13 cellular contexts compared by ENCODE assay signal in the genomic region with DNA sequence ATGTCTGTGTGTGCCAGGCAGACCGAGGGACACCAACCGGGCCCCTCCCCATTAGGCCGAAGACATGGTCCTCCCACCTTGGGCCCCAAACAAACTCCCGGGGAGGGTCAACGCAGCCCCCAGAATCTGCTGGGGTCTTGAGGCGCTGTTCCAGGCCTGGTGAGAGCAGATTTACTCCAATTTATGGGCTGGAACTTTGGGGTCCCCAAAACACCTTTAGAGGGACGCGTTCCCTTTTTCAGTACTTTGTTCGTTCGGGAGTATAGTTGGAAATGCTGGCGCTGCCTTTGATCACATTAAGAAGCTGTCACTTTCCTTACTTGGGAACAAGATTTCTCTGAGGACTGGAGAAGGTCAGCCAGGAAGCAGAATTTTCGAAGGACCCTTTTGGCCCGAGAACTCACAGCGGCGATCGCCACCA. TPM values are rescaled to one million over a fixed set of nuclear protein-coding genes. Genes with fewer than 3 reads are reported as not detected.
DNase-seq lines count a peak whose midpoint lies in the region; ATAC-seq, FAIRE-seq and TF ChIP-seq lines count a peak whose summit lies in the region.
"Had no signal": no experiment of that assay in that cellular context is flagged by ENCODE, and none has a peak within 500 bp of the region (broad histone marks: within the 10 kb centered on the region; RNA-seq: fewer than 3 reads in every experiment).

No MANE protein-coding gene starts in this region.

- no peaks in the 10 kb centered on the region for H3F3A ChIP-seq in MM.1S (ENCODE audit: insufficient read depth, low read length)

- DNase-seq in coronary artery (ENCODE audit: low spot score), result peak; percentile 58
- no peak for DNase-seq in naive B cell
- no peak for DNase-seq in D721Med (ENCODE audit: insufficient read length, low spot score)
- DNase-seq in MM.1S, result no peak
- no peak for DNase-seq in NCI-H524 treated with DMSO at 0.1 percent for 48 hours (lab: John Stamatoyannopoulos, UW)
- DNase-seq: activated CD4-positive, alpha-beta T cell treated with anti-CD3 and anti-CD28 coated beads, Interleukin-2, amount 10 ng/mL, durations not matched to agents 7 days and 5 days; amygdala; SIG-M5; stimulated activated CD4-positive, alpha-beta T cell treated with anti-CD3 and anti-CD28 coated beads, Interleukin-1b, Interleukin-23, amount 100 ng/mL, for 48 hours had no signal

- H3K4me1 ChIP-seq in ES-I3 (ENCODE audit: insufficient read depth, low read length), result peaks cover 4% of the 10 kb centered on the region; the same call in 1 of the 2 replicates
- 0 out of 2 replicates have a peak, but pooled peaks cover 4% of the 10 kb centered on the region for H3K4me1 ChIP-seq in MM.1S (ENCODE audit: low read length)

- H3K9ac ChIP-seq in ES-I3 (ENCODE audit: low read depth, low read length) (peak overlapping the region; percentile 65; the same call in 1 of the 2 replicates), MM.1S (ENCODE audit: low read length) (no peak overlapping the region)

- H3K4me3 Mint-ChIP-seq in naive B cell, result peak overlapping the region; percentile 21 to 93 (median 80)

- H3K9me3 Mint-ChIP-seq in naive B cell, result peaks cover 0 to 2% (median 0%) of the 10 kb centered on the region in 7 donors
- H3K9me3 Mint-ChIP-seq: activated CD4-positive, alpha-beta T cell treated with anti-CD3 and anti-CD28 coated beads, Interleukin-2, amount 10 ng/mL, durations not matched to agents 7 days and 5 days had no signal

- no peaks in the 10 kb centered on the region for H4K20me1 ChIP-seq in MM.1S (ENCODE audit: insufficient read depth, low read length)

- H3K4me3 ChIP-seq in coronary artery (peak overlapping the region; percentile 86), MM.1S (ENCODE audit: low read length) (no peak overlapping the region)
- H3K4me3 ChIP-seq: GM12878 had no signal

- FAIRE-seq in D721Med (lab: Jason Lieb, UNC), result no peak
- FAIRE-seq: GM12878 had no signal

- H3K9me2 ChIP-seq in MM.1S (replicated peaks; ENCODE audit: insufficient read depth, low read length), result no peaks in the 10 kb centered on the region

- peaks cover 0 to under 1% of the 10 kb centered on the region in 2 donors for H3K36me3 Mint-ChIP-seq in naive B cell

- H3K27me3 Mint-ChIP-seq in naive B cell, result peaks cover 45 to 83% (median 81%) of the 10 kb centered on the region in 3 donors

- H3K27ac ChIP-seq in 22Rv1 (peak overlapping the region; percentile 96), coronary artery (peak overlapping the region in 1 of 2 donors; percentile 79), MM.1S (ENCODE audit: low read length) (no peak overlapping the region)

- H3K79me2 ChIP-seq in MM.1S (ENCODE audit: low read length), result no peaks in the 10 kb centered on the region

- H2AFZ ChIP-seq in MM.1S (ENCODE audit: low read length), result no peak overlapping the region

- peaks cover 100% of the 10 kb centered on the region for H3K27me3 ChIP-seq in MM.1S (replicated peaks; ENCODE audit: insufficient read depth, low read length)

- no peak overlapping the region for H3K4me2 ChIP-seq in MM.1S (ENCODE audit: low read depth, low read length)

- no peak overlapping the region for H3K27ac Mint-ChIP-seq in naive B cell

- no peak for TF ChIP-seq CTCF in 22Rv1 (IDR thresholded peaks at IDR 0.05)
- TF ChIP-seq CTCF in coronary artery (IDR thresholded peaks at IDR 0.05), result no peak
- no peak for TF ChIP-seq CTCF in D721Med (IDR thresholded peaks at IDR 0.05; ENCODE audit: insufficient read depth, missing control alignments)
- no peak for TF ChIP-seq CTCF in MM.1S (IDR thresholded peaks at IDR 0.05; ENCODE audit: low read length)

- H3K36me3 ChIP-seq in ES-I3 (ENCODE audit: insufficient read depth, low read length) (no peaks in the 10 kb centered on the region), MM.1S (replicated peaks; ENCODE audit: insufficient read depth, low read length) (no peaks in the 10 kb centered on the region)

- H3K9me3 ChIP-seq in ES-I3 (ENCODE audit: control insufficient read depth, insufficient read depth, low read length), result no peaks in the 10 kb centered on the region
- no peaks in the 10 kb centered on the region for H3K9me3 ChIP-seq in MM.1S (replicated peaks; ENCODE audit: insufficient read depth, low read length)

- H3K4me1 Mint-ChIP-seq in naive B cell, result peaks cover 27 to 50% (median 44%) of the 10 kb centered on the region in 3 donors

- ATAC-seq in naive B cell (ENCODE audit: low read depth in 2 of 2) (no peak), GM21367 (IDR thresholded peaks at IDR 0.05; ENCODE audit: unreplicated experiment) (no peak)
- ATAC-seq: GM12878 had no signal

RNA-seq across cellular contexts. Expression of a gene that starts 2.3 kb away (rescaled TPM):
- under 1 TPM in 3 of 6 donors, not detected in 3; 0.21 to 0.49 (median 0.28) TPM for polyA plus RNA-seq in naive B cell (ENCODE audit: low read depth in 6 of 6)
- polyA plus RNA-seq: GM12878 had no signal

RNA-seq across cellular contexts. Expression of a gene that starts 24.0 kb away (rescaled TPM):
- polyA plus RNA-seq in naive B cell (ENCODE audit: low read depth in 6 of 6), result not detected
- polyA plus RNA-seq: GM12878 had no signal
